8 cellular contexts compared by ENCODE assay signal in genomic region chr13:23715762-23716235, GRCh38.
DNase-seq lines count a peak whose midpoint lies in the region; ATAC-seq and TF ChIP-seq lines count a peak whose summit lies in the region.

No MANE protein-coding gene starts in this region.

- no peak for ATAC-seq in HG03432 (IDR thresholded peaks at IDR 0.05; ENCODE audit: unreplicated experiment)
- no peak for ATAC-seq in HG02763 (IDR thresholded peaks at IDR 0.05; ENCODE audit: unreplicated experiment)

- no peaks in the 10 kb centered on the region for H3K9me3 ChIP-seq in Loucy (ENCODE audit: insufficient read depth, low read depth, low read length)

- H3K79me2 ChIP-seq in Loucy (ENCODE audit: insufficient read depth, low read length): no peaks in the 10 kb centered on the region

- DNase-seq in NCI-H1092 treated with DMSO at 0.1 percent for 48 hours (lab: John Stamatoyannopoulos, UW) (peak; percentile 8), NCI-H1092 (lab: John Stamatoyannopoulos, UW) (no peak), epithelial cell of esophagus (ENCODE audit: low read depth) (peak; percentile 43), osteocyte (ENCODE audit: extremely low spot score, unreplicated experiment) (no peak), GM03348 (ENCODE audit: low spot score) (no peak)

- no peaks in the 10 kb centered on the region for H3K27me3 ChIP-seq in Loucy (ENCODE audit: insufficient read depth, low read length, poor library complexity, severe bottlenecking)

- no peak overlapping the region for H3K4me3 Mint-ChIP-seq in osteocyte (ENCODE audit: unreplicated experiment)

- no peak overlapping the region for H3K4me3 ChIP-seq in Loucy (ENCODE audit: low read length, poor library complexity, severe bottlenecking)
- no peak overlapping the region for H3K4me3 ChIP-seq in epithelial cell of esophagus (ENCODE audit: low read length)

- peaks cover 2% of the 10 kb centered on the region for H3K4me1 Mint-ChIP-seq in osteocyte (ENCODE audit: unreplicated experiment)

- H3F3A ChIP-seq in Loucy (ENCODE audit: low read depth): no peaks in the 10 kb centered on the region

- H3K36me3 ChIP-seq in Loucy (ENCODE audit: insufficient read depth, low read length): no peaks in the 10 kb centered on the region

- H3K4me2 ChIP-seq in Loucy (ENCODE audit: low read depth, low read length, poor library complexity, severe bottlenecking): no peak overlapping the region

- peaks cover 12% of the 10 kb centered on the region for H3K4me1 ChIP-seq in Loucy (ENCODE audit: insufficient read depth, low read length, poor library complexity, severe bottlenecking)

- peaks cover 15% of the 10 kb centered on the region for H3K9me3 Mint-ChIP-seq in osteocyte (ENCODE audit: unreplicated experiment)

- H2AFZ ChIP-seq in Loucy (ENCODE audit: low read length): peak overlapping the region; percentile 37; the same call in 1 of the 2 replicates

- no peaks in the 10 kb centered on the region for H3K9me2 ChIP-seq in Loucy (replicated peaks; ENCODE audit: low read depth, low read length)

- H3K27me3 Mint-ChIP-seq in osteocyte (ENCODE audit: unreplicated experiment): peaks cover 3% of the 10 kb centered on the region

- H3K9ac ChIP-seq in Loucy (ENCODE audit: low read depth, low read length, poor library complexity, severe bottlenecking): no peak overlapping the region

- no peak overlapping the region for H3K27ac Mint-ChIP-seq in osteocyte (ENCODE audit: unreplicated experiment)

- H3K36me3 Mint-ChIP-seq in osteocyte (ENCODE audit: unreplicated experiment): peaks cover 2% of the 10 kb centered on the region

- H4K20me1 ChIP-seq in Loucy (ENCODE audit: insufficient read depth, low read length, poor library complexity, severe bottlenecking): no peaks in the 10 kb centered on the region

- TF ChIP-seq CTCF in Loucy (conservative IDR thresholded peaks at IDR 0.05; ENCODE audit: low read length): peak; percentile 63
- peak; percentile 37 for TF ChIP-seq CTCF in epithelial cell of esophagus (IDR thresholded peaks at IDR 0.05; ENCODE audit: insufficient read depth, low read depth, low read length, missing control alignments)
- peak; percentile 37 for TF ChIP-seq CTCF in osteocyte (IDR thresholded peaks at IDR 0.05)

Comparison
In these comparisons a context has a peak if more than half of its experiments do, and no peak if none do; other contexts are left out.
1. DNase-seq: peak in NCI-H1092 treated with DMSO at 0.1 percent for 48 hours (single experiment) and epithelial cell of esophagus (single experiment); none in NCI-H1092 (single experiment), osteocyte (single experiment) and GM03348 (single experiment).
2. Peak in every context shown above with its lines, with median percentiles within 50 percentile points of each other: CTCF ChIP-seq.